1 cellular context compared by ENCODE assay signal in the genomic region with DNA sequence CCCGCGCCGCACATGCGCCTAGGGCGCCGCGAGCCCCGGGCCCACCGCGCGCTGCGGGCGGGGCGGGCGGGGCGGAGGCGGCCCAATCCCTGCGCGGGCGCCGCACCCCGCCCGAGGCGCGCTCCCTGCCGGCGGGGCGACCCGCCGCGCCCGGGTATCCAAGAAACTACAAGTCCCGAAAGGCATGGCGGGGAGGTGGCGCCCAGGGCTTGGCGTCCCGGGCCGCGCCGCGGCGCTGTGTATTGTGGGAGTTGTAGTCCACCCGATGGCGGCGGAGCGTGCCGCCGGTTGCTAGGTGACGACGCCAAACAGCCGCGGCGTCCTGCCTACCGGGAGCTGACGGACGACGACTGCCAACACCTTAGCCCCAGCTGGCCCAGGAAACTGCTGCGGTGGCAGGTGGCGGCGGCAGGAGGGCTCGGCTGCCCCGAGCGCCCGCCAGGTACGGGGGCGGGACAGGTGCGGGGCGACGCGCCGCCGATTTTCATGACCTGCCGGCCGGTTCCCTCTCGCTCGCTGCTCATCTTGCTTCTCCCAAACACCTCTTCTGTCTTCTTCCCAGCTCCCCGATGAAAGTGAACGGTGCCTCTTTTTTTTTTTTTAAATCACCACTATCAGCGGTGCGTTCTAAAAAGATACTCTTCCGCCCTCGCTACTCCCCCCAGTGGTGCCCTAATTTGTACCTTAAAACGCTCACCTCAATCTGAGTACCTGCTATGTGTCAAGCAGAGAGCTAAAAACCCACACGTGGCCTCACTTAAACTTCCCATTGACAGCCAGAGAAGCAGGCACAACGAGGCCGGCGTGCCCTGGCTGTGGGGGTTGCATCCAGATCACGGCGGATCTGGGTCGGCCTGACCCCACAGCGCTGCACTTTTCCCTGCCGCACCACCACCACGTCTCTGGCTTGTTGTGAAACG.
TF ChIP-seq lines count a peak whose summit lies in the region.

Gene CFAP99 (plus strand): TSS at position 304 of the 920 bp plus-strand sequence.

TF ChIP-seq in GM12878, 131 proteins besides CTCF, POLR2A, EP300 and RAD21 (continued from another document and continues in another):
- TF ChIP-seq IRF5 (IDR thresholded peaks at IDR 0.05; ENCODE audit: borderline replicate concordance) (no peak), SREBF2 (IDR thresholded peaks at IDR 0.05; ENCODE audit: low read length) (no peak), RAD51 (IDR thresholded peaks at IDR 0.05) (no peak), NR2F1 (conservative IDR thresholded peaks at IDR 0.05) (0 out of 2 replicates have a peak, but pooled peaks have one; percentile 5), WRNIP1 (IDR thresholded peaks at IDR 0.05; ENCODE audit: borderline replicate concordance, low read depth, low read length) (no peak), CBX3 (IDR thresholded peaks at IDR 0.05; ENCODE audit: borderline replicate concordance, low read depth) (no peak), SP1 (IDR thresholded peaks at IDR 0.05; ENCODE audit: low read depth, low read length) (peak; percentile 49), RUNX3 (IDR thresholded peaks at IDR 0.05; ENCODE audit: low read length) (no peak; the same call in 1 of the 2 replicates), BHLHE40 (IDR thresholded peaks at IDR 0.05; ENCODE audit: borderline replicate concordance in 1 of 2, low read depth in 2 of 2, low read length in 1 of 2) (peak; percentile 67 to 84), ZNF592 (IDR thresholded peaks at IDR 0.05) (no peak), SIX5 (IDR thresholded peaks at IDR 0.05; ENCODE audit: low read depth, low read length, severe bottlenecking) (peak; percentile 99), CHD4 (IDR thresholded peaks at IDR 0.05) (no peak), MYC (IDR thresholded peaks at IDR 0.05; ENCODE audit: insufficient read depth, insufficient read length, insufficient replicate concordance, low read length, severe bottlenecking) (peak; percentile 9), ZBED1 (IDR thresholded peaks at IDR 0.05; ENCODE audit: borderline replicate concordance) (no peak), RBBP5 (conservative IDR thresholded peaks at IDR 0.05) (no peak), TAF1 (IDR thresholded peaks at IDR 0.05; ENCODE audit: borderline replicate concordance, low read depth, low read length) (no peak), NFYA (IDR thresholded peaks at IDR 0.05; ENCODE audit: borderline replicate concordance, low read depth, low read length) (no peak), PAX5 (IDR thresholded peaks at IDR 0.05; ENCODE audit: borderline replicate concordance, low read depth, low read length) (peak; percentile 92), PBX3 (IDR thresholded peaks at IDR 0.05; ENCODE audit: insufficient replicate concordance, low read depth, low read length) (no peak), TCF12 (IDR thresholded peaks at IDR 0.05; ENCODE audit: low read depth, low read length) (peak; percentile 38; the same call in 1 of the 2 replicates), MLLT1 (IDR thresholded peaks at IDR 0.05) (no peak), IKZF1 (conservative IDR thresholded peaks at IDR 0.05) (peak; percentile 100), ZNF687 (IDR thresholded peaks at IDR 0.05) (no peak), ZNF384 (IDR thresholded peaks at IDR 0.05; ENCODE audit: borderline replicate concordance, low read depth, low read length) (no peak), ELK1 (IDR thresholded peaks at IDR 0.05; ENCODE audit: low read depth, low read length) (no peak), NRF1 (conservative IDR thresholded peaks at IDR 0.05; ENCODE audit: low read depth, low read length) (no peak), MAX (IDR thresholded peaks at IDR 0.05; ENCODE audit: low read depth, low read length) (peak; percentile 69; the same call in 1 of the 2 replicates), CREB1 (IDR thresholded peaks at IDR 0.05; ENCODE audit: low read depth) (peak; percentile 97), KDM1A (IDR thresholded peaks at IDR 0.05; ENCODE audit: borderline replicate concordance) (no peak), SKIL (IDR thresholded peaks at IDR 0.05; ENCODE audit: low read depth, poor library complexity, severe bottlenecking) (no peak), EGR1 (IDR thresholded peaks at IDR 0.05; ENCODE audit: borderline replicate concordance in 1 of 2, low read depth in 2 of 2, low read length in 2 of 2) (peak; percentile 0 to 41; a peak in 2 of 3 replicates), CHD2 (IDR thresholded peaks at IDR 0.05; ENCODE audit: borderline replicate concordance, low read depth, low read length) (peak; percentile 87), ATF7 (IDR thresholded peaks at IDR 0.05; ENCODE audit: low read depth) (no peak), PAX8 (IDR thresholded peaks at IDR 0.05) (no peak)
- TF ChIP-seq, protein P1, sequence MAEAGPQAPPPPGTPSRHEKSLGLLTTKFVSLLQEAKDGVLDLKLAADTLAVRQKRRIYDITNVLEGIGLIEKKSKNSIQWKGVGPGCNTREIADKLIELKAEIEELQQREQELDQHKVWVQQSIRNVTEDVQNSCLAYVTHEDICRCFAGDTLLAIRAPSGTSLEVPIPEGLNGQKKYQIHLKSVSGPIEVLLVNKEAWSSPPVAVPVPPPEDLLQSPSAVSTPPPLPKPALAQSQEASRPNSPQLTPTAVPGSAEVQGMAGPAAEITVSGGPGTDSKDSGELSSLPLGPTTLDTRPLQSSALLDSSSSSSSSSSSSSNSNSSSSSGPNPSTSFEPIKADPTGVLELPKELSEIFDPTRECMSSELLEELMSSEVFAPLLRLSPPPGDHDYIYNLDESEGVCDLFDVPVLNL (IDR thresholded peaks at IDR 0.05; ENCODE audit: low read depth, low read length): peak; percentile 52; the same call in 1 of the 2 replicates
- TF ChIP-seq, protein P2, sequence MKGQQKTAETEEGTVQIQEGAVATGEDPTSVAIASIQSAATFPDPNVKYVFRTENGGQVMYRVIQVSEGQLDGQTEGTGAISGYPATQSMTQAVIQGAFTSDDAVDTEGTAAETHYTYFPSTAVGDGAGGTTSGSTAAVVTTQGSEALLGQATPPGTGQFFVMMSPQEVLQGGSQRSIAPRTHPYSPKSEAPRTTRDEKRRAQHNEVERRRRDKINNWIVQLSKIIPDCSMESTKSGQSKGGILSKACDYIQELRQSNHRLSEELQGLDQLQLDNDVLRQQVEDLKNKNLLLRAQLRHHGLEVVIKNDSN (IDR thresholded peaks at IDR 0.05; ENCODE audit: borderline replicate concordance, extremely low read length, insufficient read depth, low read depth, low read length): no peak
